15 cellular contexts compared by ENCODE assay signal in genomic region chr16:80319181-80319580, GRCh38.
DNase-seq lines count a peak whose midpoint lies in the region; ATAC-seq, FAIRE-seq and TF ChIP-seq lines count a peak whose summit lies in the region.
"Had no signal": no experiment of that assay in that cellular context is flagged by ENCODE, and none has a peak within 500 bp of the region (broad histone marks: within the 10 kb centered on the region; RNA-seq: fewer than 3 reads in every experiment).

No MANE protein-coding gene starts in this region.

- H3K9me3 ChIP-seq in PC-3 (ENCODE audit: low read length), result no peaks in the 10 kb centered on the region
- peaks cover 0 to 4% (median 0%) of the 10 kb centered on the region in 11 donors for H3K9me3 ChIP-seq in heart right ventricle
- H3K9me3 ChIP-seq: esophagus muscularis mucosa had no signal

- CTCF ChIA-PET in HEK293T (lab: Yijun Ruan, JAX), result no interaction called here
- CTCF ChIA-PET in PC-3 (lab: Charles Lee), result no interaction called here

- no peak for FAIRE-seq in frontal cortex (lab: Jason Lieb, UNC)

- intact Hi-C loops in PC-3 (cut with micrococcal nuclease) (no loop called here), heart right ventricle (cut with DNase I) (no loop called here)

- no peak overlapping the region for H3K4me3 ChIP-seq in PC-3 (ENCODE audit: low read length)
- H3K4me3 ChIP-seq in heart right ventricle, result no peak overlapping the region
- H3K4me3 ChIP-seq: esophagus muscularis mucosa, lung had no signal

- no peaks in the 10 kb centered on the region for H4K20me1 ChIP-seq in PC-3 (ENCODE audit: low read length)

- peaks cover 15% of the 10 kb centered on the region for H3K27me3 ChIP-seq in PC-3 (ENCODE audit: low read length)
- H3K27me3 ChIP-seq in heart right ventricle, result peaks cover 0 to 7% (median 0%) of the 10 kb centered on the region in 7 donors
- H3K27me3 ChIP-seq: esophagus muscularis mucosa had no signal

- no peaks in the 10 kb centered on the region for H3K9me2 ChIP-seq in PC-3 (replicated peaks; ENCODE audit: low read length)

- H3K27ac ChIP-seq in PC-3 (ENCODE audit: low read length), result no peak overlapping the region
- H3K27ac ChIP-seq in heart right ventricle, result no peak overlapping the region
- H3K27ac ChIP-seq: esophagus muscularis mucosa had no signal

- no peaks in the 10 kb centered on the region for H3F3A ChIP-seq in PC-3 (ENCODE audit: low read length, unreplicated experiment)

- H3K4me2 ChIP-seq in PC-3 (ENCODE audit: low read length), result no peak overlapping the region

- H2AFZ ChIP-seq in PC-3 (ENCODE audit: low read length), result no peak overlapping the region

- POLR2A ChIA-PET in HEK293T (lab: Yijun Ruan, JAX), result no interaction called here
- POLR2A ChIA-PET in PC-3 (lab: Charles Lee; ENCODE audit: unreplicated experiment), result no interaction called here

- no peak overlapping the region for H3K9ac ChIP-seq in PC-3 (ENCODE audit: low read length)

- no peaks in the 10 kb centered on the region for H3K4me1 ChIP-seq in PC-3 (ENCODE audit: insufficient read depth, low read length)
- no peaks in the 10 kb centered on the region for H3K4me1 ChIP-seq in heart right ventricle
- H3K4me1 ChIP-seq: esophagus muscularis mucosa had no signal

- no peaks in the 10 kb centered on the region for H3K79me2 ChIP-seq in PC-3 (ENCODE audit: low read length)

- no peak for ATAC-seq in PC-3
- no peak for ATAC-seq in heart right ventricle
- ATAC-seq: right cardiac atrium had no signal

- DNase-seq in EH (ENCODE audit: low read depth) (peak; percentile 13), HEK293T (ENCODE audit: extremely low spot score) (peak; percentile 18), PC-3 (peak; percentile 2), iPS-NIHi11 (ENCODE audit: low spot score) (peak; percentile 20), heart right ventricle (no peak), frontal cortex (ENCODE audit: low spot score in 2 of 2) (no peak)
- no peak for DNase-seq in activated naive CD4-positive, alpha-beta T cell treated with Interleukin-2 at 50 U/mL for 16 hours
- DNase-seq: activated CD4-positive, alpha-beta T cell treated with anti-CD3 and anti-CD28 coated beads, Interleukin-2, amount 50 U/mL, for 4 hours; GF-D8; H9; NCI-H1105; right cardiac atrium; stimulated activated CD4-positive, alpha-beta T cell treated with anti-CD3 and anti-CD28 coated beads, Interleukin-2, amount 100 ng/mL, for 24 hours had no signal

- 84 to 90% methylated on average over 3 of the region's 3 CpGs for WGBS in heart right ventricle, 2 donors

- TF ChIP-seq CTCF in PC-3 (conservative IDR thresholded peaks at IDR 0.05; ENCODE audit: low read depth, low read length) (no peak), heart right ventricle (IDR thresholded peaks at IDR 0.05) (no peak)

- no peaks in the 10 kb centered on the region for H3K36me3 ChIP-seq in PC-3 (ENCODE audit: low read depth, low read length)
- no peaks in the 10 kb centered on the region for H3K36me3 ChIP-seq in heart right ventricle
- H3K36me3 ChIP-seq: esophagus muscularis mucosa had no signal

- no TSS peak for BruUV-seq in PC-3 (replicated peaks; lab: Mats Ljungman, UMichigan)

TF ChIP-seq in HEK293T, 16 proteins besides CTCF, POLR2A, EP300 and RAD21:
- no peak for TF ChIP-seq PKNOX1 (IDR thresholded peaks at IDR 0.05)
- no peak for TF ChIP-seq SUZ12 (IDR thresholded peaks at IDR 0.05)
- TF ChIP-seq FOXA1 (IDR thresholded peaks at IDR 0.05), result no peak
- TF ChIP-seq ELF4 (IDR thresholded peaks at IDR 0.05), result no peak
- no peak for TF ChIP-seq NFRKB (IDR thresholded peaks at IDR 0.05)
- TF ChIP-seq L3MBTL2 (conservative IDR thresholded peaks at IDR 0.05), result no peak
- no peak for TF ChIP-seq FOXK2 (IDR thresholded peaks at IDR 0.05)
- TF ChIP-seq ARNT (IDR thresholded peaks at IDR 0.05), result no peak
- no peak for TF ChIP-seq TARDBP (IDR thresholded peaks at IDR 0.05)
- no peak for TF ChIP-seq ZNF384 (IDR thresholded peaks at IDR 0.05)
- no peak for TF ChIP-seq HDGF (IDR thresholded peaks at IDR 0.05; ENCODE audit: borderline replicate concordance)
- TF ChIP-seq SP1 (IDR thresholded peaks at IDR 0.05), result no peak
- TF ChIP-seq FOXM1 (IDR thresholded peaks at IDR 0.05; ENCODE audit: borderline replicate concordance), result no peak
- no peak for TF ChIP-seq LEF1 (IDR thresholded peaks at IDR 0.05; ENCODE audit: borderline replicate concordance)
- TF ChIP-seq BHLHE40 (IDR thresholded peaks at IDR 0.05; ENCODE audit: borderline replicate concordance), result no peak
- TF ChIP-seq CTBP1 (IDR thresholded peaks at IDR 0.05; ENCODE audit: borderline replicate concordance), result no peak

Comparison
In these comparisons a context has a peak if more than half of its experiments do, and no peak if none do; other contexts are left out.
1. DNase-seq: peak in EH (single experiment), HEK293T (single experiment), PC-3 (single experiment) and iPS-NIHi11 (single experiment); none in activated naive CD4-positive, alpha-beta T cell treated with Interleukin-2 at 50 U/mL for 16 hours (single experiment), heart right ventricle (0 of 2) and frontal cortex (0 of 2).